ENCODE assay signal across 7 cellular contexts in genomic region chr3:148697311-148698189, GRCh38. TPM values are rescaled to one million over a fixed set of nuclear protein-coding genes. Genes with fewer than 3 reads are reported as not detected.
DNase-seq lines count a peak whose midpoint lies in the region; ATAC-seq and TF ChIP-seq lines count a peak whose summit lies in the region.

Gene AGTR1, plus strand, starts transcription at chr3:148697903. Its CDS starts 43,133 bp downstream, at chr3:148741036.

- no peaks in the 10 kb centered on the region; the same call in 1 of the 2 replicates for H3K9me1 ChIP-seq in IMR-90 (ENCODE audit: insufficient read depth, low read length)

- CTCF ChIA-PET in IMR-90 (lab: Yijun Ruan, JAX), result interaction anchor here (0.6 kb wide), 1 partner anchor 109 kb away, joined by 3 read pairs; no protein-coding TSS in a partner anchor

- H3K14ac ChIP-seq in IMR-90 (replicated peaks; ENCODE audit: low read depth, low read length), result no peak within 1 kb of the TSS; the same call in none of the 2 replicates

- intact Hi-C loops in IMR-90 (cut with micrococcal nuclease), result no loop called here
- intact Hi-C loops in dorsolateral prefrontal cortex (cut with DNase I), result no loop called here
- intact Hi-C loops in right lobe of liver (cut with DNase I), result no loop called here

- TF ChIP-seq POLR2A in IMR-90 (IDR thresholded peaks at IDR 0.05; ENCODE audit: low read depth, low read length), result no peak
- TF ChIP-seq POLR2A in right lobe of liver (IDR thresholded peaks at IDR 0.05), result peak; percentile 97
- peak in 1 of 2 donors; percentile 66 for TF ChIP-seq POLR2A in tibial nerve (IDR thresholded peaks at IDR 0.05)

- no peak within 1 kb of the TSS for H3K4ac ChIP-seq in IMR-90 (ENCODE audit: low read depth, low read length)

- no peaks in the 10 kb centered on the region; the same call in 1 of the 2 replicates for H4K20me1 ChIP-seq in IMR-90 (ENCODE audit: insufficient read depth, low read length)

- H3K4me1 ChIP-seq in IMR-90 (ENCODE audit: control insufficient read depth, insufficient read depth, low read length) (no peaks in the 10 kb centered on the region), right lobe of liver (peaks cover 0 to 17% (median 0%) of the 10 kb centered on the region in 4 donors), tibial nerve (no peaks in the 10 kb centered on the region)

- H3K18ac ChIP-seq in IMR-90 (ENCODE audit: low read depth, low read length), result no peak within 1 kb of the TSS

- H3K79me1 ChIP-seq in IMR-90 (ENCODE audit: low read depth in 1 of 2, low read length in 2 of 2), result no peaks in the 10 kb centered on the region

- BruUV-seq in IMR-90 (replicated peaks; lab: Mats Ljungman, UMichigan), result no TSS peak

- peak within 1 kb of the TSS; percentile 82 for H3K23ac ChIP-seq in IMR-90 (ENCODE audit: low read depth, low read length)

- peak in 1 of 2 donors; percentile 72 for TF ChIP-seq EP300 in tibial nerve (IDR thresholded peaks at IDR 0.05)

- dilution Hi-C loops in IMR-90 (cut with HindIII; ENCODE audit: low sequenced_read_pairs, unreplicated experiment), result no loop called here

- TF ChIP-seq RAD21 in IMR-90 (IDR thresholded peaks at IDR 0.05; ENCODE audit: low read length), result no peak

- peak within 1 kb of the TSS; percentile 90 for H2AFZ ChIP-seq in IMR-90 (replicated peaks; ENCODE audit: low read length, poor library complexity)

- peak within 1 kb of the TSS; percentile 62 for H2AK9ac ChIP-seq in IMR-90 (replicated peaks; ENCODE audit: low read depth, low read length, poor library complexity)

- DNase-seq in IMR-90 (peak; percentile 24), dorsolateral prefrontal cortex (peak in 1 of 10 donors; percentile 42), right lobe of liver (peak; percentile 90 to 95 (median 91)), tibial nerve (ENCODE audit: low spot score in 2 of 2) (peak; percentile 68 to 78), DMS79 (lab: John Stamatoyannopoulos, UW) (no peak), NCI-H1417 (lab: John Stamatoyannopoulos, UW) (no peak)

- no peak within 1 kb of the TSS for H3K9ac ChIP-seq in IMR-90 (ENCODE audit: low read depth, low read length)

- H2BK5ac ChIP-seq in IMR-90 (ENCODE audit: low read depth, low read length, poor library complexity, severe bottlenecking), result no peak within 1 kb of the TSS

- H2AK5ac ChIP-seq in IMR-90 (ENCODE audit: low read depth, low read length), result no peak within 1 kb of the TSS

- POLR2A ChIA-PET in IMR-90 (lab: Charles Lee; ENCODE audit: unreplicated experiment), result no interaction called here

- no peak within 1 kb of the TSS for H3K27ac ChIP-seq in IMR-90 (ENCODE audit: insufficient read depth, low read length)
- H3K27ac ChIP-seq in dorsolateral prefrontal cortex, result no peak within 1 kb of the TSS
- peak within 1 kb of the TSS; percentile 65 to 86 (median 79) for H3K27ac ChIP-seq in right lobe of liver
- peak within 1 kb of the TSS in 3 of 4 donors; percentile 5 to 75 (median 46) for H3K27ac ChIP-seq in tibial nerve

- H3K4me3 ChIP-seq in IMR-90 (ENCODE audit: insufficient read depth, low read depth, low read length), result peak within 1 kb of the TSS; percentile 37
- peak within 1 kb of the TSS; percentile 30 to 72 (median 57) for H3K4me3 ChIP-seq in dorsolateral prefrontal cortex
- H3K4me3 ChIP-seq in right lobe of liver, result peak within 1 kb of the TSS; percentile 67 to 74 (median 71)
- peak within 1 kb of the TSS; percentile 35 to 62 (median 44) for H3K4me3 ChIP-seq in tibial nerve

- no peaks in the 10 kb centered on the region for H3K9me3 ChIP-seq in IMR-90 (ENCODE audit: control insufficient read depth, insufficient read depth, low read length)
- H3K9me3 ChIP-seq in right lobe of liver, result no peaks in the 10 kb centered on the region
- H3K9me3 ChIP-seq in tibial nerve, result no peaks in the 10 kb centered on the region

- H4K5ac ChIP-seq in IMR-90 (ENCODE audit: low read depth, low read length), result no peak within 1 kb of the TSS

- no peak within 1 kb of the TSS for H4K91ac ChIP-seq in IMR-90 (ENCODE audit: insufficient read depth, low read depth, low read length)

- H3K56ac ChIP-seq in IMR-90 (ENCODE audit: extremely low read depth, insufficient read depth, low read length), result no peak within 1 kb of the TSS

- peak within 1 kb of the TSS; percentile 55 for H3K4me2 ChIP-seq in IMR-90 (ENCODE audit: low read depth, low read length)

- ATAC-seq in IMR-90 (ENCODE audit: low read depth), result peak; percentile 83
- peak; percentile 92 to 97 (median 94) for ATAC-seq in right lobe of liver
- ATAC-seq in HG03196 (IDR thresholded peaks at IDR 0.05; ENCODE audit: unreplicated experiment), result no peak

- peaks cover 24% of the 10 kb centered on the region for H3K27me3 ChIP-seq in IMR-90 (ENCODE audit: control insufficient read depth, insufficient read depth, low read length)
- peaks cover 0 to 47% (median 20%) of the 10 kb centered on the region in 45 donors for H3K27me3 ChIP-seq in dorsolateral prefrontal cortex
- H3K27me3 ChIP-seq in right lobe of liver, result no peaks in the 10 kb centered on the region
- H3K27me3 ChIP-seq in tibial nerve, result peaks cover 0 to 8% of the 10 kb centered on the region in 2 donors

- 0% methylated on average over 13 of the region's 61 CpGs; no CpG with 5 or more reads in 1 of the 2 experiments for WGBS in IMR-90 (ENCODE audit: extremely low coverage in 2 of 2, insufficient read length in 1 of 2), 2 experiments
- 1% methylated on average over 22 of the region's 61 CpGs for WGBS in right lobe of liver (ENCODE audit: insufficient coverage, low coverage, low lambda C conversion rate, missing lambda C conversion rate)
- WGBS in tibial nerve, 2 donors, result 2 to 5% methylated on average over 37 to 60 of the region's 61 CpGs

- H2BK20ac ChIP-seq in IMR-90 (ENCODE audit: low read depth, low read length), result no peak within 1 kb of the TSS

- H2BK120ac ChIP-seq in IMR-90 (ENCODE audit: low read depth, low read length), result peak within 1 kb of the TSS; percentile 84; the same call in 1 of the 2 replicates

- H3K36me3 ChIP-seq in IMR-90 (ENCODE audit: control insufficient read depth, insufficient read depth, low read length) (no peaks in the 10 kb centered on the region), right lobe of liver (no peaks in the 10 kb centered on the region), tibial nerve (no peaks in the 10 kb centered on the region)

- TF ChIP-seq CTCF in IMR-90 (conservative IDR thresholded peaks at IDR 0.05; ENCODE audit: low read depth, low read length) (no peak), dorsolateral prefrontal cortex (IDR thresholded peaks at IDR 0.05 in 54 of 56, conservative IDR thresholded peaks at IDR 0.05 in 2 of 56; ENCODE audit: low read depth in 1 of 56, partially characterized antibody in 56 of 56) (no peak), right lobe of liver (IDR thresholded peaks at IDR 0.05) (no peak), tibial nerve (IDR thresholded peaks at IDR 0.05) (no peak)

- in situ Hi-C loops in IMR-90 (cut with MboI; ENCODE audit: low sequenced_read_pairs), result no loop called here

- no peak within 1 kb of the TSS for H4K8ac ChIP-seq in IMR-90 (ENCODE audit: low read depth in 2 of 2, low read length in 2 of 2)

- H2BK15ac ChIP-seq in IMR-90 (ENCODE audit: low read depth, low read length), result no peak within 1 kb of the TSS

TF ChIP-seq in IMR-90, 13 proteins besides CTCF, POLR2A, EP300 and RAD21:
- TF ChIP-seq MXI1 (IDR thresholded peaks at IDR 0.05; ENCODE audit: borderline replicate concordance, low read depth, low read length) (no peak), BHLHE40 (IDR thresholded peaks at IDR 0.05; ENCODE audit: low read depth, low read length) (no peak), MAFK (IDR thresholded peaks at IDR 0.05; ENCODE audit: low read depth, low read length) (no peak), NFE2L2 (IDR thresholded peaks at IDR 0.05; ENCODE audit: low read depth, low read length) (no peak), RFX5 (IDR thresholded peaks at IDR 0.05; ENCODE audit: low read depth, low read length) (no peak), CHD1 (IDR thresholded peaks at IDR 0.05; ENCODE audit: low read depth, low read length) (no peak), MAZ (IDR thresholded peaks at IDR 0.05; ENCODE audit: borderline replicate concordance, low read depth, low read length) (no peak), CEBPB (IDR thresholded peaks at IDR 0.05; ENCODE audit: low read depth, low read length) (no peak), FOS (IDR thresholded peaks at IDR 0.05; ENCODE audit: low read depth, low read length) (no peak), ELK1 (IDR thresholded peaks at IDR 0.05; ENCODE audit: borderline replicate concordance, low read depth, low read length) (no peak), RCOR1 (IDR thresholded peaks at IDR 0.05; ENCODE audit: insufficient replicate concordance, low read length) (no peak), USF2 (IDR thresholded peaks at IDR 0.05; ENCODE audit: low read depth, low read length) (no peak), SMC3 (IDR thresholded peaks at IDR 0.05; ENCODE audit: low read depth, low read length) (no peak)
TF ChIP-seq in IMR-90: peak in this region for 0.

RNA-seq across cellular contexts. Expression of gene AGTR1, which starts in this region (rescaled TPM):
- total RNA-seq in IMR-90 (2012; rRNA removed) (2.7 and 3.3 TPM in 2 replicates), dorsolateral prefrontal cortex (1 to 10 TPM in 3 of 120 experiments, under 1 TPM in 52, not detected in 65; 0.20 to 1.3 (median 0.41) TPM), right lobe of liver (10 to 100 TPM; 23.9 to 46.5 (median 36.3) TPM), tibial nerve (10 to 100 TPM; 17.1 to 38.5 (median 29.7) TPM)
- 2.1 and 2.2 TPM in 2 replicates for polyA plus RNA-seq in IMR-90 (2012; rRNA removed)
- polyA plus RNA-seq in IMR-90 (2012; cell fraction: cytosol; rRNA removed), result 0.60 and 0.82 TPM in 2 replicates
- 0.46 and 3.2 TPM in 2 replicates for polyA plus RNA-seq in IMR-90 (2012; cell fraction: nucleus; rRNA removed; ENCODE audit: low replicate concordance)

Comparison
In these comparisons a context has a peak if more than half of its experiments do, and no peak if none do; other contexts are left out.
1. DNase-seq: peak in IMR-90 (single experiment), right lobe of liver (3 of 3) and tibial nerve (2 of 2); none in DMS79 (single experiment) and NCI-H1417 (0 of 3).
2. H3K27ac ChIP-seq: peak in right lobe of liver (3 of 3) and tibial nerve (3 of 4); none in IMR-90 (single experiment) and dorsolateral prefrontal cortex (0 of 59).
3. Peak in every context shown above with its lines, with median percentiles within 50 percentile points of each other: H3K4me3 ChIP-seq.